8 cellular contexts compared by ENCODE assay signal in genomic region chr1:24201941-24202440, GRCh38. TPM values are rescaled to one million over a fixed set of nuclear protein-coding genes. Genes with fewer than 3 reads are reported as not detected.
DNase-seq lines count a peak whose midpoint lies in the region; ATAC-seq and TF ChIP-seq lines count a peak whose summit lies in the region.

No MANE protein-coding gene starts in this region.

- CTCF ChIA-PET in activated naive CD4-positive, alpha-beta T cell treated with anti-CD3 and anti-CD28 coated beads for 36 hours (lab: Charles Lee) = interaction anchor here (0.7 to 7.5 kb wide), 34 partner anchors 9 to 525 kb away, joined by 3 to 304 read pairs (median 5); partner anchors contain the start of gene IFNLR1

- TF ChIP-seq EP300 in Ishikawa (IDR thresholded peaks at IDR 0.05; ENCODE audit: borderline replicate concordance) (no peak), gastroesophageal sphincter (IDR thresholded peaks at IDR 0.05) (no peak)

- peak; percentile 41 to 85 (median 78) for TF ChIP-seq CTCF in gastroesophageal sphincter (IDR thresholded peaks at IDR 0.05)

- H3K27ac Mint-ChIP-seq in activated naive CD4-positive, alpha-beta T cell treated with anti-CD3 and anti-CD28 coated beads for 36 hours = no peak overlapping the region

- H3K4me1 Mint-ChIP-seq in activated naive CD4-positive, alpha-beta T cell treated with anti-CD3 and anti-CD28 coated beads for 36 hours (ENCODE audit: low read depth) = peaks cover 13% of the 10 kb centered on the region

- H3K4me3 ChIP-seq in gastroesophageal sphincter (no peak overlapping the region), aorta (ENCODE audit: low read length in 2 of 2) (no peak overlapping the region)

- H3K4me3 Mint-ChIP-seq in activated naive CD4-positive, alpha-beta T cell treated with anti-CD3 and anti-CD28 coated beads for 36 hours = no peak overlapping the region

- H3K27me3 Mint-ChIP-seq in activated naive CD4-positive, alpha-beta T cell treated with anti-CD3 and anti-CD28 coated beads for 36 hours (ENCODE audit: low read depth) = no peaks in the 10 kb centered on the region

- no peaks in the 10 kb centered on the region for H3K9me3 ChIP-seq in gastroesophageal sphincter
- H3K9me3 ChIP-seq in aorta (ENCODE audit: control insufficient read depth, low read length) = no peaks in the 10 kb centered on the region

- no peak for TF ChIP-seq POLR2A in gastroesophageal sphincter (IDR thresholded peaks at IDR 0.05)

- WGBS in gastroesophageal sphincter (ENCODE audit: low coverage in 1 of 2), 2 donors = 36 to 54% methylated on average over 5 of the region's 5 CpGs
- 36 to 40% methylated on average over 5 of the region's 5 CpGs for WGBS in aorta, 2 donors

- H3K4me1 ChIP-seq in gastroesophageal sphincter (peaks cover 0 to 4% (median 0%) of the 10 kb centered on the region in 3 donors), aorta (ENCODE audit: control insufficient read depth in 1 of 2, insufficient read depth in 2 of 2, low read length in 2 of 2) (no peaks in the 10 kb centered on the region)

- H3K36me3 ChIP-seq in gastroesophageal sphincter = no peaks in the 10 kb centered on the region
- no peaks in the 10 kb centered on the region for H3K36me3 ChIP-seq in aorta (ENCODE audit: control insufficient read depth in 1 of 2, insufficient read depth in 2 of 2, low read length in 1 of 2)

- H3K36me3 Mint-ChIP-seq in activated naive CD4-positive, alpha-beta T cell treated with anti-CD3 and anti-CD28 coated beads for 36 hours (ENCODE audit: low read depth) = no peaks in the 10 kb centered on the region

- intact Hi-C loops in activated naive CD4-positive, alpha-beta T cell treated with anti-CD3 and anti-CD28 coated beads for 36 hours (cut with micrococcal nuclease) = loop anchor here (5.0 kb wide), 1 partner anchor 130 kb away; no protein-coding TSS in a partner anchor
- intact Hi-C loops in aorta (cut with DNase I) = loop anchor here in 1 of 2 donors (10.0 kb wide), 1 partner anchor 433 kb away; no protein-coding TSS in a partner anchor

- H3K27ac ChIP-seq in gastroesophageal sphincter (peak overlapping the region in 3 of 4 donors; percentile 5 to 28 (median 17)), aorta (ENCODE audit: low read depth in 1 of 2, low read length in 2 of 2) (no peak overlapping the region)

- peaks cover 21% of the 10 kb centered on the region for H3K27me3 ChIP-seq in gastroesophageal sphincter
- H3K27me3 ChIP-seq in aorta (ENCODE audit: control insufficient read depth in 1 of 2, insufficient read depth in 2 of 2, low read length in 1 of 2) = no peaks in the 10 kb centered on the region

- peak; percentile 92 for TF ChIP-seq RAD21 in Ishikawa (IDR thresholded peaks at IDR 0.05; ENCODE audit: low read depth)

- peak; percentile 89 for ATAC-seq in gastroesophageal sphincter
- ATAC-seq in aorta (ENCODE audit: low FRiP score) = peak; percentile 93
- no peak for ATAC-seq in GM18520 (IDR thresholded peaks at IDR 0.05; ENCODE audit: unreplicated experiment)

- DNase-seq in DMS 273 (lab: John Stamatoyannopoulos, UW; ENCODE audit: unreplicated experiment) = peak; percentile 89
- peak; percentile 29 for DNase-seq in RKO (ENCODE audit: low spot score)
- peak; percentile 79 for DNase-seq in activated naive CD4-positive, alpha-beta T cell treated with anti-CD3 and anti-CD28 coated beads for 36 hours
- DNase-seq in occipital lobe (lab: John Stamatoyannopoulos, UW) = peak; percentile 50
- peak; percentile 86 to 87 for DNase-seq in aorta

- no peaks in the 10 kb centered on the region for H3K9me3 Mint-ChIP-seq in activated naive CD4-positive, alpha-beta T cell treated with anti-CD3 and anti-CD28 coated beads for 36 hours

TF ChIP-seq in Ishikawa, 13 proteins besides CTCF, POLR2A, EP300 and RAD21:
- TF ChIP-seq, protein P1, sequence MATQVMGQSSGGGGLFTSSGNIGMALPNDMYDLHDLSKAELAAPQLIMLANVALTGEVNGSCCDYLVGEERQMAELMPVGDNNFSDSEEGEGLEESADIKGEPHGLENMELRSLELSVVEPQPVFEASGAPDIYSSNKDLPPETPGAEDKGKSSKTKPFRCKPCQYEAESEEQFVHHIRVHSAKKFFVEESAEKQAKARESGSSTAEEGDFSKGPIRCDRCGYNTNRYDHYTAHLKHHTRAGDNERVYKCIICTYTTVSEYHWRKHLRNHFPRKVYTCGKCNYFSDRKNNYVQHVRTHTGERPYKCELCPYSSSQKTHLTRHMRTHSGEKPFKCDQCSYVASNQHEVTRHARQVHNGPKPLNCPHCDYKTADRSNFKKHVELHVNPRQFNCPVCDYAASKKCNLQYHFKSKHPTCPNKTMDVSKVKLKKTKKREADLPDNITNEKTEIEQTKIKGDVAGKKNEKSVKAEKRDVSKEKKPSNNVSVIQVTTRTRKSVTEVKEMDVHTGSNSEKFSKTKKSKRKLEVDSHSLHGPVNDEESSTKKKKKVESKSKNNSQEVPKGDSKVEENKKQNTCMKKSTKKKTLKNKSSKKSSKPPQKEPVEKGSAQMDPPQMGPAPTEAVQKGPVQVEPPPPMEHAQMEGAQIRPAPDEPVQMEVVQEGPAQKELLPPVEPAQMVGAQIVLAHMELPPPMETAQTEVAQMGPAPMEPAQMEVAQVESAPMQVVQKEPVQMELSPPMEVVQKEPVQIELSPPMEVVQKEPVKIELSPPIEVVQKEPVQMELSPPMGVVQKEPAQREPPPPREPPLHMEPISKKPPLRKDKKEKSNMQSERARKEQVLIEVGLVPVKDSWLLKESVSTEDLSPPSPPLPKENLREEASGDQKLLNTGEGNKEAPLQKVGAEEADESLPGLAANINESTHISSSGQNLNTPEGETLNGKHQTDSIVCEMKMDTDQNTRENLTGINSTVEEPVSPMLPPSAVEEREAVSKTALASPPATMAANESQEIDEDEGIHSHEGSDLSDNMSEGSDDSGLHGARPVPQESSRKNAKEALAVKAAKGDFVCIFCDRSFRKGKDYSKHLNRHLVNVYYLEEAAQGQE (IDR thresholded peaks at IDR 0.05; ENCODE audit: low read depth) = no peak
- TF ChIP-seq TCF12 (IDR thresholded peaks at IDR 0.05; ENCODE audit: low read depth) (no peak), YY1 (IDR thresholded peaks at IDR 0.05; ENCODE audit: low read depth) (no peak), USF1 (IDR thresholded peaks at IDR 0.05) (no peak), TAF1 (IDR thresholded peaks at IDR 0.05; ENCODE audit: low read depth) (no peak), ZBTB7A (IDR thresholded peaks at IDR 0.05; ENCODE audit: low read depth) (no peak), CEBPB (IDR thresholded peaks at IDR 0.05) (no peak), EGR1 (IDR thresholded peaks at IDR 0.05) (no peak), CREB1 (IDR thresholded peaks at IDR 0.05; ENCODE audit: low read depth) (no peak), MAX (IDR thresholded peaks at IDR 0.05) (no peak), TEAD4 (IDR thresholded peaks at IDR 0.05) (no peak), FOXM1 (IDR thresholded peaks at IDR 0.05; ENCODE audit: borderline replicate concordance, low read depth) (no peak), NFIC (IDR thresholded peaks at IDR 0.05) (no peak)

RNA-seq across cellular contexts. Expression of gene IFNLR1, which starts 14.9 kb away (rescaled TPM):
- 1 to 10 TPM; 4.3 to 4.6 TPM for total RNA-seq in activated naive CD4-positive, alpha-beta T cell treated with anti-CD3 and anti-CD28 coated beads for 36 hours
- total RNA-seq in gastroesophageal sphincter (1 to 10 TPM in 3 of 4 donors, under 1 TPM in 1; 0.93 to 2.8 (median 1.2) TPM), occipital lobe (0.16 TPM), aorta (under 1 TPM; 0.23 to 0.42 TPM)
- 1 to 10 TPM in 1 of 2 donors, under 1 TPM in 1; 0.15 to 1.9 TPM for polyA plus RNA-seq in aorta

RNA-seq across cellular contexts. Expression of gene IL22RA1, which starts 59.1 kb away (rescaled TPM):
- not detected for total RNA-seq in activated naive CD4-positive, alpha-beta T cell treated with anti-CD3 and anti-CD28 coated beads for 36 hours
- total RNA-seq in gastroesophageal sphincter (under 1 TPM in 2 of 4 donors, not detected in 2; 0.57 to 0.58 TPM), occipital lobe (not detected), aorta (under 1 TPM; 0.18 to 0.23 TPM)
- polyA plus RNA-seq in aorta = 1 to 10 TPM in 1 of 2 donors, not detected in 1; 2.4 TPM

Comparison
In these comparisons a context has a peak if more than half of its experiments do, and no peak if none do; other contexts are left out.
1. DNase-seq: peak in every context shown above with its lines; median percentile 89 in DMS 273; 86 in aorta; 79 in activated naive CD4-positive, alpha-beta T cell treated with anti-CD3 and anti-CD28 coated beads for 36 hours; 50 in occipital lobe; 29 in RKO.
2. H3K27ac ChIP-seq: peak in gastroesophageal sphincter (3 of 4); none in aorta (0 of 2).